In the genomic region with DNA sequence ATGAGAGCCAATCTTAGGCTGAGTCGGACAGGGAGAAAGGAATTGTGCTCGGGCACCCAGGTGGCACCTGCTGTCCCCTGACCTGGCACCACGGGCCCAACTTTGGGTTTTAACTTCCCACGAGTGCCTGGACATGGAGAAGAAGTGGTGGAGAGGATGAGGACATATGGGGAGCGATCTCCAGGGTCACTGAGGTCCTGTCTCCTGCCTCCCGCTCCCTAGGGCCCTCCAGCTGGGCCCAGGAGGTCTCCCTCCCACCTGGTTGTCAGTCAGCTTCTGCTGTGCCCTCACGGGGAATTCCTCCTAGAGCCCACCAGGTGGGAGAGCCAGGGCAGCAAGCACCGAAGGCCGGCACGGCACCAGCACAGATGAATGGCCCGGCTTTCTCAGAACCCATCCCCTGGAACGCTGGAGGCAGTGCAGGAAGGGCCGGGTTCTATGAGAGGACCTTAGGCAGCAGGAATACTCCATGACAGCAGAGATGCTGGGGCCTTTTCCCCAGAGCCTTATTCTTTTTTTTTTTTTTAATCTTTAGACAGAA, we compare ENCODE assay signal across 1 cellular context.
TF ChIP-seq lines count a peak whose summit lies in the region.

No MANE protein-coding gene starts in this region.

TF ChIP-seq in IMR-90, 13 proteins besides CTCF, POLR2A, EP300 and RAD21:
- TF ChIP-seq FOS (IDR thresholded peaks at IDR 0.05; ENCODE audit: low read depth, low read length): no peak
- no peak for TF ChIP-seq NFE2L2 (IDR thresholded peaks at IDR 0.05; ENCODE audit: low read depth, low read length)
- TF ChIP-seq MAFK (IDR thresholded peaks at IDR 0.05; ENCODE audit: low read depth, low read length): no peak
- TF ChIP-seq ELK1 (IDR thresholded peaks at IDR 0.05; ENCODE audit: borderline replicate concordance, low read depth, low read length): no peak
- no peak for TF ChIP-seq CHD1 (IDR thresholded peaks at IDR 0.05; ENCODE audit: low read depth, low read length)
- no peak for TF ChIP-seq CEBPB (IDR thresholded peaks at IDR 0.05; ENCODE audit: low read depth, low read length)
- no peak for TF ChIP-seq USF2 (IDR thresholded peaks at IDR 0.05; ENCODE audit: low read depth, low read length)
- no peak for TF ChIP-seq RFX5 (IDR thresholded peaks at IDR 0.05; ENCODE audit: low read depth, low read length)
- no peak for TF ChIP-seq BHLHE40 (IDR thresholded peaks at IDR 0.05; ENCODE audit: low read depth, low read length)
- TF ChIP-seq RCOR1 (IDR thresholded peaks at IDR 0.05; ENCODE audit: insufficient replicate concordance, low read length): no peak
- TF ChIP-seq MXI1 (IDR thresholded peaks at IDR 0.05; ENCODE audit: borderline replicate concordance, low read depth, low read length): no peak
- no peak for TF ChIP-seq SMC3 (IDR thresholded peaks at IDR 0.05; ENCODE audit: low read depth, low read length)
- TF ChIP-seq MAZ (IDR thresholded peaks at IDR 0.05; ENCODE audit: borderline replicate concordance, low read depth, low read length): no peak
